In the genomic region with DNA sequence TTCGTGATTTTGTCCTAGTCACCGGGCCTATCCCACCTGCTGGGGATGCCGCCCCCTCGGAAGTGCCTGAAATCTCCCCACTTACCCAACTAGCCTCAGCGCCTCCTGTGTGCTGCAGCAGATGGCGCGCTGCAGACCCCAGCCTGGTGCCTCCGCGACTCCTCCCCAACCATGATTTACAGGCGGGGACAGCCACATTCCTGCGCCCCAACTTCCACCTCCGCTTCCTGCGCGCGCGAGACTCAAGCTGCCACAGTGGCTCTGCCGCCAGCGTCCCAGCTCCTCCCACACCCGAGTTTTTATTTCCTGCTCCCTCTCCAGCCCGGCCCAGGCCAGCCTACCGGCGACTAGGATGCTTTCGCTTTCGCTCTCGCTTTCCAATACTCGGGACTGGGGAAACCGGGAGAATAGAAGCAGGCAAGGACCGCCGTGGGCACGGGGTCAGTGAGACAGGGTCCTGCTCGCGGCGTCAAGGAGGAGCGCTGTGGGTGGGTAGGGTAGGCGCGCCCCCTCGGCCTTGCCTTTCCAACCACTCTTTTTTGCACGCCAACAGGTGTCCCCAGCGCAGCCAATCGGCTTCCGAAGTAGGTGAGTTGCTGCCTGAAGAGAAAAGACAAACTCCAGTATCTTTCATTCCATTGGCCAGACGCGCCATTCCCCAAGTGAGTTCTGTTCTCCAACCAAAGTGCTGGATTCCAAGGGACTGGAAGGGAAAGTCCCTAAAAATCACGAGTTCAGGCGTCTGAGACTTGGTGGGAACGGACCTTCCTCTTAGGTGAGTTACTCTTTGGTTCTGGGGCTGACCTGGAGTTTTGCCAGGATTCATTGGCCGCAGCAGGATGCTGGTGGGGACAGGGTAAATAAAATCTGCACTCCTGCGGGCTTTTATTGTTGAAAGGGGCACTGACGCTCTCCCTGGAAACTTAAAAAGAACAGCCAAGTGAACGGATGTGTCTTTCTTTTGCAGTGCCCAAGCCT, we compare ENCODE assay signal across 8 cellular contexts. TPM values are rescaled to one million over a fixed set of nuclear protein-coding genes. Genes with fewer than 3 reads are reported as not detected.
A peak's percentile ranks its signal among the peaks of the same experiment; 100 is the strongest.
DNase-seq lines count a peak whose midpoint lies in the region; ATAC-seq and TF ChIP-seq lines count a peak whose summit lies in the region.

A gene with protein sequence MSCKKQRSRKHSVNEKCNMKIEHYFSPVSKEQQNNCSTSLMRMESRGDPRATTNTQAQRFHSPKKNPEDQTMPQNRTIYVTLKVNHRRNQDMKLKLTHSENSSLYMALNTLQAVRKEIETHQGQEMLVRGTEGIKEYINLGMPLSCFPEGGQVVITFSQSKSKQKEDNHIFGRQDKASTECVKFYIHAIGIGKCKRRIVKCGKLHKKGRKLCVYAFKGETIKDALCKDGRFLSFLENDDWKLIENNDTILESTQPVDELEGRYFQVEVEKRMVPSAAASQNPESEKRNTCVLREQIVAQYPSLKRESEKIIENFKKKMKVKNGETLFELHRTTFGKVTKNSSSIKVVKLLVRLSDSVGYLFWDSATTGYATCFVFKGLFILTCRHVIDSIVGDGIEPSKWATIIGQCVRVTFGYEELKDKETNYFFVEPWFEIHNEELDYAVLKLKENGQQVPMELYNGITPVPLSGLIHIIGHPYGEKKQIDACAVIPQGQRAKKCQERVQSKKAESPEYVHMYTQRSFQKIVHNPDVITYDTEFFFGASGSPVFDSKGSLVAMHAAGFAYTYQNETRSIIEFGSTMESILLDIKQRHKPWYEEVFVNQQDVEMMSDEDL (plus strand): TSS at position 327 of the 978 bp plus-strand sequence. CDS start 6,017 bp downstream, outside the sequence.

- no peaks in the 10 kb centered on the region for H3K4me1 ChIP-seq in colonic mucosa

- CTCF ChIA-PET in AG04450 (lab: Charles Lee): interaction anchor here (0.8 to 10.5 kb wide), 7 partner anchors 12 to 242 kb away, joined by 3 to 143 read pairs (median 5); no protein-coding TSS in a partner anchor

- ATAC-seq in GM18867 (IDR thresholded peaks at IDR 0.05; ENCODE audit: unreplicated experiment) (peak; percentile 79), HG03103 (IDR thresholded peaks at IDR 0.05; ENCODE audit: low read depth, unreplicated experiment) (peak; percentile 56)

- H3K27me3 ChIP-seq in AG04450 (ENCODE audit: control insufficient read depth, insufficient read depth, low read length) (no peaks in the 10 kb centered on the region), colonic mucosa (no peaks in the 10 kb centered on the region)

- peak; percentile 43 for TF ChIP-seq CTCF in AG04450 (IDR thresholded peaks at IDR 0.05; ENCODE audit: low read depth, low read length)
- no peak for TF ChIP-seq CTCF in colonic mucosa (IDR thresholded peaks at IDR 0.05)

- intact Hi-C loops in colonic mucosa (cut with DNase I): no loop called here

- peak; percentile 65 for DNase-seq in AG04450 (ENCODE audit: low read depth, low spot score)
- peak; percentile 92 for DNase-seq in NCI-H2227 (lab: John Stamatoyannopoulos, UW; ENCODE audit: unreplicated experiment)
- peak; percentile 81 to 82 for DNase-seq in activated CD4-positive, alpha-beta T cell treated with anti-CD3 and anti-CD28 coated beads for 4 hours
- DNase-seq in colonic mucosa: peak; percentile 93
- peak; percentile 97 for DNase-seq in kidney tubule cell (ENCODE audit: low spot score)
- peak; percentile 45 to 46 for DNase-seq in stimulated activated CD4-positive, alpha-beta T cell treated with anti-CD3 and anti-CD28 coated beads, Interleukin-1b, Interleukin-23, amount 100 ng/mL, for 1 hour (ENCODE audit: low read depth in 2 of 2)

- H3K9ac ChIP-seq in colonic mucosa (ENCODE audit: low read depth in 2 of 2, low read length in 2 of 2): peak within 1 kb of the TSS; percentile 70 to 89

- H3K36me3 ChIP-seq in colonic mucosa: no peaks in the 10 kb centered on the region

- H3K9me3 ChIP-seq in AG04450 (ENCODE audit: control insufficient read depth, insufficient read depth, low read length) (no peaks in the 10 kb centered on the region; the same call in 1 of the 2 replicates), colonic mucosa (no peaks in the 10 kb centered on the region)

- peak within 1 kb of the TSS; percentile 97 for H3K27ac ChIP-seq in AG04450 (ENCODE audit: low read depth, low read length)
- H3K27ac ChIP-seq in colonic mucosa: peak within 1 kb of the TSS; percentile 95

- POLR2A ChIA-PET in AG04450 (lab: Yijun Ruan, JAX): interaction anchor here (0.6 to 1.6 kb wide), 5 partner anchors 16 to 527 kb away, joined by 3 to 8 read pairs (median 4); no protein-coding TSS in a partner anchor

- peak within 1 kb of the TSS; percentile 90 for H3K4me3 ChIP-seq in AG04450 (ENCODE audit: low read depth, low read length)
- H3K4me3 ChIP-seq in colonic mucosa: peak within 1 kb of the TSS; percentile 62

RNA-seq across cellular contexts. Expression of the gene that starts here (rescaled TPM):
- polyA plus RNA-seq in AG04450 (2011; rRNA removed): 20.6 and 23.1 TPM in 2 replicates
- polyA minus RNA-seq in AG04450 (2011; rRNA and poly(A)+ RNA removed): 13.2 and 15.0 TPM in 2 replicates
- total RNA-seq in colonic mucosa: 10 to 100 TPM; 24.9 to 38.1 TPM

Comparison
In these comparisons a context has a peak if more than half of its experiments do, and no peak if none do; other contexts are left out.
1. Peak in every context shown above with its lines: DNase-seq, ATAC-seq, H3K4me3 ChIP-seq and H3K27ac ChIP-seq.
2. DNase-seq: peak in every context shown above with its lines; median percentile 97 in kidney tubule cell; 93 in colonic mucosa; 92 in NCI-H2227; 82 in activated CD4-positive, alpha-beta T cell treated with anti-CD3 and anti-CD28 coated beads for 4 hours; 65 in AG04450; 46 in stimulated activated CD4-positive, alpha-beta T cell treated with anti-CD3 and anti-CD28 coated beads, Interleukin-1b, Interleukin-23, amount 100 ng/mL, for 1 hour.